In the genomic region with DNA sequence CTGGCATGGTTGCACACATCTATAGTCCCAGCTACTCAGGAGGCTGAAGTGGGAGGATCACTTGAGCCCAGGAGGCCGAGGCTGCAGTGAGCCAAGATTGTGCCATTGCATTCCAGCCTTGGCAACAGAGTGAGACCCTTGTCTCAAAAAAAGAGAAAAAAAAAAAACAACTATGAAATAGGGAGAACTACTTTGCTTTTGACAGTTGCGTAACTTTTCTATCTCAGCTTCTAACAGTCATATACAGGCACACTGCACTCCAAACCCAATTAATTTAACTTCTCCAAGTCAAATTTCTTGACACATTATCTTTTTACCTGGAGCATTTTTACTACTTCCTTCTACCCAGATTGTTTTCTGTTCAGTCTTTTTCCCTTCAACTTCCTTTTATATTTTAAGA, we compare ENCODE assay signal across 37 cellular contexts. TPM values are rescaled to one million over a fixed set of nuclear protein-coding genes. Genes with fewer than 3 reads are reported as not detected.
"Had no signal": no experiment of that assay in that cellular context is flagged by ENCODE, and none has a peak within 500 bp of the region (broad histone marks: within the 10 kb centered on the region; RNA-seq: fewer than 3 reads in every experiment).

No MANE protein-coding gene starts in this region.

- H3K27me3 ChIP-seq: MG63 had no signal

- H3K36me3 ChIP-seq: MG63 had no signal

- DNase-seq: Kasumi-1, MG63, MM.1S, MV-4-11, NCI-H1048, NCI-H1092, NCI-H1092 treated with DMSO at 0.1 percent for 48 hours, NCI-H1105, NCI-H1105 treated with DMSO at 0.1 percent for 48 hours, NCI-H1417, NCI-H1417 treated with DMSO at 0.1 percent for 48 hours, NCI-H1436, NCI-H1436 treated with DMSO at 0.1 percent for 48 hours, NCI-H146, NCI-H1694, NCI-H1694 treated with DMSO at 0.1 percent for 48 hours, NCI-H187, NCI-H187 treated with DMSO at 0.1 percent for 48 hours, NCI-H1930, NCI-H2029, NCI-H2029 treated with DMSO at 0.1 percent for 48 hours, NCI-H2081, NCI-H2081 treated with DMSO at 0.1 percent for 48 hours, NCI-H2107, NCI-H2171, NCI-H2171 treated with DMSO at 0.1 percent for 48 hours, NCI-H2227 treated with DMSO at 0.1 percent for 48 hours, NCI-H226, NCI-H345, NCI-H446, NCI-H446 treated with DMSO at 0.1 percent for 48 hours, NCI-H510A, NCI-H510A treated with DMSO at 0.1 percent for 48 hours, NCI-H524, NCI-H524 treated with DMSO at 0.1 percent for 48 hours had no signal

- H3K4me3 ChIP-seq: MG63 had no signal

- H3K9me3 ChIP-seq: MG63 had no signal

RNA-seq across cellular contexts. Expression of a gene that starts 24.1 kb away (rescaled TPM):
- total RNA-seq: MCF 10A, NCI-H460 had no signal
